24 cellular contexts compared by ENCODE assay signal in the genomic region with DNA sequence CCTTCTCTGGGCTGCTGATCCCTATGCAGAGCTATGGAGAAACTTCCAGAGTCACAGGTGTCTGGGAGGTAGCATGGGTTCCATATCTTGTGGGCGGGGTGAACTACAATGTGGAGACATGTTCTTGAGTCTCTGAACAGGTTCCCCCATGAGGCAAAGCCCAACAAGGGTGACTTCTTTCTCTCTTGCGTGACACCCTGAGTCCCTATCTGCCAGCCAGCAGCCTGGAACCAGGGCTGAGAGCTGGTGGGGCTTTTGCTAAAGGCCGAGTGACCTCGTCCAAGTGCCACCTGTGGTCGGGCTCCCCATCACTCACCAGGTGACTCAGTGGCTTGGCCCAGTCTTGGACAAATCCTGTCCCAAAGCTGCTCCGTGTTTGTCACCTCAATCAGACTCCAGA.
DNase-seq lines count a peak whose midpoint lies in the region; ATAC-seq and TF ChIP-seq lines count a peak whose summit lies in the region.
"Had no signal": no experiment of that assay in that cellular context is flagged by ENCODE, and none has a peak within 500 bp of the region (broad histone marks: within the 10 kb centered on the region; RNA-seq: fewer than 3 reads in every experiment).

No MANE protein-coding gene starts in this region.

- H3K27me3 ChIP-seq in heart left ventricle: peaks cover 0 to 15% (median 0%) of the 10 kb centered on the region in 9 donors
- H3K27me3 ChIP-seq: BE2C, BLaER1 had no signal

- CTCF ChIA-PET in HEK293 (lab: Yijun Ruan, JAX): interaction anchor here (0.6 kb wide), 1 partner anchor 334 kb away, joined by 3 read pairs; no protein-coding TSS in a partner anchor

- no peak overlapping the region for H3K4me3 ChIP-seq in HEK293 (ENCODE audit: low read depth, low read length)
- no peak overlapping the region for H3K4me3 ChIP-seq in coronary artery
- no peak overlapping the region for H3K4me3 ChIP-seq in heart left ventricle
- H3K4me3 ChIP-seq: BLaER1, GM12878 had no signal

- intact Hi-C loops in heart left ventricle (cut with DNase I): no loop called here

- TF ChIP-seq POLR2A in heart left ventricle (IDR thresholded peaks at IDR 0.05): no peak

- 76 to 87% (median 81%) methylated on average over 6 of the region's 6 CpGs for WGBS in heart left ventricle, 4 donors

- H3K9me3 ChIP-seq in HEK293 (ENCODE audit: control insufficient read depth, insufficient read depth, low read depth, low read length) (no peaks in the 10 kb centered on the region), heart left ventricle (no peaks in the 10 kb centered on the region)
- H3K9me3 ChIP-seq: BE2C, BLaER1 had no signal

- TF ChIP-seq CTCF in HEK293 (tag by site-specific recombination; IDR thresholded peaks at IDR 0.05): no peak
- no peak for TF ChIP-seq CTCF in coronary artery (IDR thresholded peaks at IDR 0.05)
- TF ChIP-seq CTCF in heart left ventricle (IDR thresholded peaks at IDR 0.05): no peak

- H3K27ac ChIP-seq in HEK293 (ENCODE audit: extremely low read depth, low read depth, low read length): no peak overlapping the region
- no peak overlapping the region for H3K27ac ChIP-seq in coronary artery
- H3K27ac ChIP-seq in substantia nigra (ENCODE audit: low read depth, low read length, poor library complexity, severe bottlenecking): peak overlapping the region; percentile 48
- no peak overlapping the region for H3K27ac ChIP-seq in heart left ventricle
- H3K27ac ChIP-seq: BLaER1 had no signal

- 0 out of 2 replicates have a peak, but pooled peaks cover 2% of the 10 kb centered on the region for H3K4me1 ChIP-seq in HEK293 (ENCODE audit: control insufficient read depth, insufficient read depth, low read length)
- H3K4me1 ChIP-seq in heart left ventricle: no peaks in the 10 kb centered on the region
- H3K4me1 ChIP-seq: BLaER1 had no signal

- POLR2A ChIA-PET in HEK293 (lab: Yijun Ruan, JAX): no interaction called here

- ATAC-seq in GM21515 (IDR thresholded peaks at IDR 0.05; ENCODE audit: unreplicated experiment) (no peak), heart left ventricle (no peak)
- ATAC-seq: GM12878 had no signal

- H3K36me3 ChIP-seq in HEK293 (ENCODE audit: control insufficient read depth in 2 of 2, insufficient read depth in 1 of 2, low read length in 2 of 2) (no peaks in the 10 kb centered on the region; a peak in 1 of 3 replicates), heart left ventricle (no peaks in the 10 kb centered on the region)
- H3K36me3 ChIP-seq: BLaER1 had no signal

- peak; percentile 53 for DNase-seq in coronary artery (ENCODE audit: low spot score)
- DNase-seq in substantia nigra (lab: John Stamatoyannopoulos, UW): no peak
- DNase-seq in NCI-H1436 treated with DMSO at 0.1 percent for 48 hours (lab: John Stamatoyannopoulos, UW): no peak
- no peak for DNase-seq in NCI-H1436 (lab: John Stamatoyannopoulos, UW)
- no peak for DNase-seq in heart left ventricle
- DNase-seq: 8988T; ACHN; BE2C; C1 segment of cervical spinal cord; CD4-positive, alpha-beta memory T cell; CD4-positive, CD25-positive, alpha-beta regulatory T cell; CD8-positive, alpha-beta memory T cell; COR-L47; DMS 273 treated with DMSO at 0.1 percent for 48 hours; DMS153; DMS53; DMS79; DND-41; EL; GDM1 had no signal

TF ChIP-seq in HEK293, 187 proteins besides CTCF, POLR2A, EP300 and RAD21:
- TF ChIP-seq SCRT2 (tag by site-specific recombination; IDR thresholded peaks at IDR 0.05) (peak; percentile 19; the same call in 1 of the 2 replicates), ZNF248 (tag by site-specific recombination; IDR thresholded peaks at IDR 0.05) (no peak)
- TF ChIP-seq, protein P1, sequence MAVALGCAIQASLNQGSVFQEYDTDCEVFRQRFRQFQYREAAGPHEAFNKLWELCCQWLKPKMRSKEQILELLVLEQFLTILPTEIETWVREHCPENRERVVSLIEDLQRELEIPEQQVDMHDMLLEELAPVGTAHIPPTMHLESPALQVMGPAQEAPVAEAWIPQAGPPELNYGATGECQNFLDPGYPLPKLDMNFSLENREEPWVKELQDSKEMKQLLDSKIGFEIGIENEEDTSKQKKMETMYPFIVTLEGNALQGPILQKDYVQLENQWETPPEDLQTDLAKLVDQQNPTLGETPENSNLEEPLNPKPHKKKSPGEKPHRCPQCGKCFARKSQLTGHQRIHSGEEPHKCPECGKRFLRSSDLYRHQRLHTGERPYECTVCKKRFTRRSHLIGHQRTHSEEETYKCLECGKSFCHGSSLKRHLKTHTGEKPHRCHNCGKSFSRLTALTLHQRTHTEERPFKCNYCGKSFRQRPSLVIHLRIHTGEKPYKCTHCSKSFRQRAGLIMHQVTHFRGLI (tag by site-specific recombination; IDR thresholded peaks at IDR 0.05): peak; percentile 97
